In the genomic region with DNA sequence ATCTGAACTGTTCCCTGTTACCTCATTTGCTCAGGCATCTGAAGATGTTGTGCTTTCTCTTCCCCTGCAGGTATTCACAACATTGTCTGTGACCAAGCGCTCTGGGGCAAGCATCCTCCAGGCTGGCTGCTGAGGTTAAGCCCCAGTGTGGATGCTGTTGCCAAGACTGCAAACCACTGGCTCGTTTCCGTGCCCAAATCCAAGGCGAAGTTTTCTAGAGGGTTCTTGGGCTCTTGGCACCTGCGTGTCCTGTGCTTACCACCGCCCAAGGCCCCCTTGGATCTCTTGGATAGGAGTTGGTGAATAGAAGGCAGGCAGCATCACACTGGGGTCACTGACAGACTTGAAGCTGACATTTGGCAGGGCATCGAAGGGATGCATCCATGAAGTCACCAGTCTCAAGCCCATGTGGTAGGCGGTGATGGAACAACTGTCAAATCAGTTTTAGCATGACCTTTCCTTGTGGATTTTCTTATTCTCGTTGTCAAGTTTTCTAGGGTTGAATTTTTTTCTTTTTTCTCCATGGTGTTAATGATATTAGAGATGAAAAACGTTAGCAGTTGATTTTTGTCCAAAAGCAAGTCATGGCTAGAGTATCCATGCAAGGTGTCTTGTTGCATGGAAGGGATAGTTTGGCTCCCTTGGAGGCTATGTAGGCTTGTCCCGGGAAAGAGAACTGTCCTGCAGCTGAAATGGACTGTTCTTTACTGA, we compare ENCODE assay signal across 3 cellular contexts.
TF ChIP-seq lines count a peak whose summit lies in the region.

No MANE protein-coding gene starts in this region.

TF ChIP-seq in GM23338, 12 proteins besides CTCF, POLR2A, EP300 and RAD21 (continues in another document):
- TF ChIP-seq, protein P1, sequence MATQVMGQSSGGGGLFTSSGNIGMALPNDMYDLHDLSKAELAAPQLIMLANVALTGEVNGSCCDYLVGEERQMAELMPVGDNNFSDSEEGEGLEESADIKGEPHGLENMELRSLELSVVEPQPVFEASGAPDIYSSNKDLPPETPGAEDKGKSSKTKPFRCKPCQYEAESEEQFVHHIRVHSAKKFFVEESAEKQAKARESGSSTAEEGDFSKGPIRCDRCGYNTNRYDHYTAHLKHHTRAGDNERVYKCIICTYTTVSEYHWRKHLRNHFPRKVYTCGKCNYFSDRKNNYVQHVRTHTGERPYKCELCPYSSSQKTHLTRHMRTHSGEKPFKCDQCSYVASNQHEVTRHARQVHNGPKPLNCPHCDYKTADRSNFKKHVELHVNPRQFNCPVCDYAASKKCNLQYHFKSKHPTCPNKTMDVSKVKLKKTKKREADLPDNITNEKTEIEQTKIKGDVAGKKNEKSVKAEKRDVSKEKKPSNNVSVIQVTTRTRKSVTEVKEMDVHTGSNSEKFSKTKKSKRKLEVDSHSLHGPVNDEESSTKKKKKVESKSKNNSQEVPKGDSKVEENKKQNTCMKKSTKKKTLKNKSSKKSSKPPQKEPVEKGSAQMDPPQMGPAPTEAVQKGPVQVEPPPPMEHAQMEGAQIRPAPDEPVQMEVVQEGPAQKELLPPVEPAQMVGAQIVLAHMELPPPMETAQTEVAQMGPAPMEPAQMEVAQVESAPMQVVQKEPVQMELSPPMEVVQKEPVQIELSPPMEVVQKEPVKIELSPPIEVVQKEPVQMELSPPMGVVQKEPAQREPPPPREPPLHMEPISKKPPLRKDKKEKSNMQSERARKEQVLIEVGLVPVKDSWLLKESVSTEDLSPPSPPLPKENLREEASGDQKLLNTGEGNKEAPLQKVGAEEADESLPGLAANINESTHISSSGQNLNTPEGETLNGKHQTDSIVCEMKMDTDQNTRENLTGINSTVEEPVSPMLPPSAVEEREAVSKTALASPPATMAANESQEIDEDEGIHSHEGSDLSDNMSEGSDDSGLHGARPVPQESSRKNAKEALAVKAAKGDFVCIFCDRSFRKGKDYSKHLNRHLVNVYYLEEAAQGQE (IDR thresholded peaks at IDR 0.05; ENCODE audit: unreplicated experiment): no peak
- TF ChIP-seq EZH2phosphoT487 (IDR thresholded peaks at IDR 0.05; ENCODE audit: unreplicated experiment): no peak

TF ChIP-seq in IMR-90, 13 proteins besides CTCF, POLR2A, EP300 and RAD21:
- TF ChIP-seq, protein P2, sequence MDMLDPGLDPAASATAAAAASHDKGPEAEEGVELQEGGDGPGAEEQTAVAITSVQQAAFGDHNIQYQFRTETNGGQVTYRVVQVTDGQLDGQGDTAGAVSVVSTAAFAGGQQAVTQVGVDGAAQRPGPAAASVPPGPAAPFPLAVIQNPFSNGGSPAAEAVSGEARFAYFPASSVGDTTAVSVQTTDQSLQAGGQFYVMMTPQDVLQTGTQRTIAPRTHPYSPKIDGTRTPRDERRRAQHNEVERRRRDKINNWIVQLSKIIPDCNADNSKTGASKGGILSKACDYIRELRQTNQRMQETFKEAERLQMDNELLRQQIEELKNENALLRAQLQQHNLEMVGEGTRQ (IDR thresholded peaks at IDR 0.05; ENCODE audit: low read depth, low read length): no peak
TF ChIP-seq in IMR-90: peak in this region for 0.

TF ChIP-seq in WTC11, 78 proteins besides CTCF, POLR2A, EP300 and RAD21:
- TF ChIP-seq, protein P3, sequence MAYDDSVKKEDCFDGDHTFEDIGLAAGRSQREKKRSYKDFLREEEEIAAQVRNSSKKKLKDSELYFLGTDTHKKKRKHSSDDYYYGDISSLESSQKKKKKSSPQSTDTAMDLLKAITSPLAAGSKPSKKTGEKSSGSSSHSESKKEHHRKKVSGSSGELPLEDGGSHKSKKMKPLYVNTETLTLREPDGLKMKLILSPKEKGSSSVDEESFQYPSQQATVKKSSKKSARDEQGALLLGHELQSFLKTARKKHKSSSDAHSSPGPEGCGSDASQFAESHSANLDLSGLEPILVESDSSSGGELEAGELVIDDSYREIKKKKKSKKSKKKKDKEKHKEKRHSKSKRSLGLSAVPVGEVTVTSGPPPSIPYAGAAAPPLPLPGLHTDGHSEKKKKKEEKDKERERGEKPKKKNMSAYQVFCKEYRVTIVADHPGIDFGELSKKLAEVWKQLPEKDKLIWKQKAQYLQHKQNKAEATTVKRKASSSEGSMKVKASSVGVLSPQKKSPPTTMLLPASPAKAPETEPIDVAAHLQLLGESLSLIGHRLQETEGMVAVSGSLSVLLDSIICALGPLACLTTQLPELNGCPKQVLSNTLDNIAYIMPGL (CRISPR knock-in tag; IDR thresholded peaks at IDR 0.05): no peak
- TF ChIP-seq, protein P4, sequence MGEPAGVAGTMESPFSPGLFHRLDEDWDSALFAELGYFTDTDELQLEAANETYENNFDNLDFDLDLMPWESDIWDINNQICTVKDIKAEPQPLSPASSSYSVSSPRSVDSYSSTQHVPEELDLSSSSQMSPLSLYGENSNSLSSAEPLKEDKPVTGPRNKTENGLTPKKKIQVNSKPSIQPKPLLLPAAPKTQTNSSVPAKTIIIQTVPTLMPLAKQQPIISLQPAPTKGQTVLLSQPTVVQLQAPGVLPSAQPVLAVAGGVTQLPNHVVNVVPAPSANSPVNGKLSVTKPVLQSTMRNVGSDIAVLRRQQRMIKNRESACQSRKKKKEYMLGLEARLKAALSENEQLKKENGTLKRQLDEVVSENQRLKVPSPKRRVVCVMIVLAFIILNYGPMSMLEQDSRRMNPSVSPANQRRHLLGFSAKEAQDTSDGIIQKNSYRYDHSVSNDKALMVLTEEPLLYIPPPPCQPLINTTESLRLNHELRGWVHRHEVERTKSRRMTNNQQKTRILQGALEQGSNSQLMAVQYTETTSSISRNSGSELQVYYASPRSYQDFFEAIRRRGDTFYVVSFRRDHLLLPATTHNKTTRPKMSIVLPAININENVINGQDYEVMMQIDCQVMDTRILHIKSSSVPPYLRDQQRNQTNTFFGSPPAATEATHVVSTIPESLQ (CRISPR knock-in tag; IDR thresholded peaks at IDR 0.05): no peak
